Comparison of ENCODE assay signal across 8 cellular contexts in the genomic region with DNA sequence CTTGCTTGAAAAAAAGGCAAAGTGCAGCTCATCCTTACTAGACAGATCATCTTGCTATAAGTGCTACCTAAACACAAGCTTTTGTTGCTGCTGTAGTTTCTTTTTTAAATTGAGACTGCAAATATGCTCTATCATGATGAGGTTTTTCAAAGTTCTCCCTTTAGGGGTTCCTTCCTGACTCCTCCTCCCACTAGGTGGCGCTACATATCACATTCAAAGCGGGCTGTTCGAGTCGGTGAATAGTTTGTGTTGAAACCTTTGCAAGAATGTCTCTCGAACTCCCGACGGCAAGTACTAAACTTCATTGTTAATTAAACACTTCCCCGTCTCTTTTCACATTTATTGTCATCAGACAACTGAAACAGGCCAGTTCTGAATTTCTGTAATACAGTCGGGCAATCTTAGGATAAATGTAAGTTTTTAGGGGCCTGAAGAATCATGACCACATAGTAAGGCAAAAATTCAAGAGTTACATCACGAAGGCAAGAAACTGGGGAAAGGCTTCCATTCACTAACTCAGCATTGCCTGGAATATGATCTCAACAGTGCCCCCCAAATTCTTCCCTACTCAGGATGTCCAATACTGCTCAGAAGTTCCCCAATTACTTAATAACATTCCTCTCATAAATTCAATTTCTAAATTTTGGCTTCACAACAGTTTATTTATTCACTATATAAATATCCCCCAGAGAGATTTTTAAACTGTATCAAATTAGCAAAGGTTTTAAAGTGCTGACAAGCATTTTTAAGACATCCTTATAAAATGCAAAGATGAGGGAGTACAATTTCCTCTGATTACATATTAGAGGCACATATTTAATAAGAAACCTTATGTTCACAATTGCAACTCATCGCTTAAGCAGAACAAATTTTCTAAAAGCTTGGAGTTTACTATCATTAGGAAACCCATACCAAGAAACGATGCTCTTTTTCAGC. TPM values are rescaled to one million over a fixed set of nuclear protein-coding genes. Genes with fewer than 3 reads are reported as not detected.
A peak's percentile ranks its signal among the peaks of the same experiment; 100 is the strongest.
DNase-seq lines count a peak whose midpoint lies in the region; ATAC-seq, FAIRE-seq and TF ChIP-seq lines count a peak whose summit lies in the region.

No MANE protein-coding gene starts in this region.

- no peak overlapping the region for H3K4me3 ChIP-seq in SJCRH30
- no peak overlapping the region for H3K4me3 ChIP-seq in pancreas
- no peak overlapping the region for H3K4me3 ChIP-seq in upper lobe of left lung

- CTCF ChIA-PET in GM10248 (lab: Yijun Ruan, JAX): interaction anchor here (0.8 to 2.7 kb wide), 6 partner anchors 9 to 1332 kb away, joined by 3 to 14 read pairs (median 4); no protein-coding TSS in a partner anchor

- H3K27ac ChIP-seq in SJCRH30 (no peak overlapping the region), pancreas (no peak overlapping the region), upper lobe of left lung (no peak overlapping the region)

- peak; percentile 58 to 89 (median 86) for ATAC-seq in pancreas
- peak; percentile 68 to 82 for ATAC-seq in upper lobe of left lung (ENCODE audit: low FRiP score in 2 of 2)
- ATAC-seq in GM19328 (IDR thresholded peaks at IDR 0.05; ENCODE audit: unreplicated experiment): no peak

- H3K36me3 ChIP-seq in SJCRH30: no peaks in the 10 kb centered on the region
- H3K36me3 ChIP-seq in pancreas: no peaks in the 10 kb centered on the region
- H3K36me3 ChIP-seq in upper lobe of left lung: no peaks in the 10 kb centered on the region

- peak; percentile 73 for TF ChIP-seq CTCF in GM10248 (IDR thresholded peaks at IDR 0.05; ENCODE audit: control extremely low read depth, extremely low read depth, low read depth, missing control alignments)
- TF ChIP-seq CTCF in pancreas (IDR thresholded peaks at IDR 0.05): peak; percentile 71 to 92 (median 86)
- TF ChIP-seq CTCF in upper lobe of left lung (IDR thresholded peaks at IDR 0.05): peak; percentile 66 to 82 (median 78)

- no peak for TF ChIP-seq EP300 in upper lobe of left lung (IDR thresholded peaks at IDR 0.05)

- POLR2A ChIA-PET in GM10248 (lab: Yijun Ruan, JAX): no interaction called here

- peak; percentile 61 for DNase-seq in GM10248 (ENCODE audit: extremely low spot score)
- peak; percentile 69 for DNase-seq in HuH-7 (ENCODE audit: low spot score)
- DNase-seq in SJCRH30: peak; percentile 90 to 97
- peak; percentile 91 for DNase-seq in activated effector memory CD4-positive, alpha-beta T cell treated with anti-CD3 and anti-CD28 coated beads, Interleukin-2, amount 50 U/mL, for 16 hours
- DNase-seq in frontal cortex (ENCODE audit: low spot score in 2 of 2): peak; percentile 34 to 40
- DNase-seq in pancreas: peak in 5 of 6 donors; percentile 47 to 76 (median 59)
- DNase-seq in upper lobe of left lung: peak in 1 of 2 donors; percentile 80

- H3K4me1 ChIP-seq in SJCRH30: peaks cover 32% of the 10 kb centered on the region
- H3K4me1 ChIP-seq in pancreas: no peaks in the 10 kb centered on the region
- H3K4me1 ChIP-seq in upper lobe of left lung: no peaks in the 10 kb centered on the region

- H3K27me3 ChIP-seq in SJCRH30 (no peaks in the 10 kb centered on the region), pancreas (peaks cover 0 to 23% (median 0%) of the 10 kb centered on the region in 4 donors), upper lobe of left lung (no peaks in the 10 kb centered on the region)

- FAIRE-seq in frontal cortex (lab: Jason Lieb, UNC) (peak; percentile 72), pancreas (lab: Jason Lieb, UNC) (peak; percentile 59)

- no peak for TF ChIP-seq POLR2A in upper lobe of left lung (IDR thresholded peaks at IDR 0.05)

- 27 to 31% methylated on average over 12 of the region's 12 CpGs for WGBS in pancreas, 2 donors
- 27% methylated on average over 12 of the region's 12 CpGs for WGBS in upper lobe of left lung, 2 donors

- intact Hi-C loops in pancreas (cut with DNase I): loop anchor here in 2 of 3 donors (5.0 to 10.0 kb wide), 2 partner anchors 707 to 1330 kb away; partner anchors contain the start of gene HS3ST3B1 (in 2 of the 2)

- H3K9me3 ChIP-seq in SJCRH30 (replicated peaks) (no peaks in the 10 kb centered on the region), pancreas (no peaks in the 10 kb centered on the region), upper lobe of left lung (no peaks in the 10 kb centered on the region)

RNA-seq across cellular contexts. Expression of gene HS3ST3A1, which starts 6.7 kb away (rescaled TPM):
- total RNA-seq in SJCRH30 (2014; rRNA removed; shearing (Covaris generic)): 22.2 and 27.3 TPM in 2 replicates
- total RNA-seq in frontal cortex (0.41 TPM), pancreas (1 to 10 TPM in 1 of 6 donors, under 1 TPM in 3, not detected in 2; 0.12 to 1.1 (median 0.24) TPM), upper lobe of left lung (10 to 100 TPM in 1 of 6 donors, 1 to 10 TPM in 5; 1.3 to 10.5 (median 2.2) TPM)
- polyA plus RNA-seq in pancreas: under 1 TPM in 1 of 2 donors, not detected in 1; 0.05 TPM
